1 cellular context compared by ENCODE assay signal in genomic region chr1:172533511-172534116, GRCh38.
TF ChIP-seq lines count a peak whose summit lies in the region.

No MANE protein-coding gene starts in this region.

TF ChIP-seq in H1, 55 proteins besides CTCF, POLR2A, EP300 and RAD21:
- TF ChIP-seq CBX8 (IDR thresholded peaks at IDR 0.05; ENCODE audit: borderline replicate concordance, low read depth, low read length) (no peak), KDM4A (IDR thresholded peaks at IDR 0.05; ENCODE audit: low read depth, low read length, severe bottlenecking) (peak; percentile 53), ASH2L (IDR thresholded peaks at IDR 0.05; ENCODE audit: low read length) (peak; percentile 32), CEBPB (IDR thresholded peaks at IDR 0.05; ENCODE audit: low read depth, low read length) (no peak), SIN3A (conservative IDR thresholded peaks at IDR 0.05 in 1 of 2, IDR thresholded peaks at IDR 0.05 in 1 of 2; ENCODE audit: low read depth in 1 of 2, low read length in 2 of 2) (0 out of 4 replicates have a peak, but pooled peaks of 1 of the 2 experiments have one; percentile 19)
